1 cellular context compared by ENCODE assay signal in genomic region chr3:47315069-47315647, GRCh38.
TF ChIP-seq lines count a peak whose summit lies in the region.

No MANE protein-coding gene starts in this region.

TF ChIP-seq in WTC11, 78 proteins besides CTCF, POLR2A, EP300 and RAD21 (continued from another document):
- TF ChIP-seq MLX (CRISPR knock-in tag; IDR thresholded peaks at IDR 0.05) (no peak), ATF3 (CRISPR knock-in tag; conservative IDR thresholded peaks at IDR 0.05) (no peak), ZNF416 (CRISPR knock-in tag; IDR thresholded peaks at IDR 0.05) (no peak), SOX15 (CRISPR knock-in tag; IDR thresholded peaks at IDR 0.05) (no peak), USF2 (CRISPR knock-in tag; IDR thresholded peaks at IDR 0.05) (no peak), OVOL2 (CRISPR knock-in tag; IDR thresholded peaks at IDR 0.05; ENCODE audit: borderline replicate concordance) (no peak), TCF7 (CRISPR knock-in tag; IDR thresholded peaks at IDR 0.05; ENCODE audit: low read depth) (no peak), ELF4 (CRISPR knock-in tag; IDR thresholded peaks at IDR 0.05; ENCODE audit: low read depth) (no peak), ZNF281 (CRISPR knock-in tag; IDR thresholded peaks at IDR 0.05) (no peak), E2F5 (CRISPR knock-in tag; IDR thresholded peaks at IDR 0.05) (no peak)
